In genomic region chr5:55578771-55579170, GRCh38 we compare ENCODE assay signal across 18 cellular contexts. TPM values are rescaled to one million over a fixed set of nuclear protein-coding genes. Genes with fewer than 3 reads are reported as not detected.
DNase-seq lines count a peak whose midpoint lies in the region; ATAC-seq and TF ChIP-seq lines count a peak whose summit lies in the region.
"Had no signal": no experiment of that assay in that cellular context is flagged by ENCODE, and none has a peak within 500 bp of the region (broad histone marks: within the 10 kb centered on the region; RNA-seq: fewer than 3 reads in every experiment).

No MANE protein-coding gene starts in this region.

- H3K4me3 ChIP-seq in cardiac fibroblast (replicated peaks in 1 of 2; ENCODE audit: low read depth in 2 of 2, low read length in 2 of 2) = no peak overlapping the region
- H3K4me3 ChIP-seq in thoracic aorta = no peak overlapping the region
- H3K4me3 ChIP-seq: BLaER1 treated with 17β-estradiol and CSF1 and Interleukin-3, amounts not matched to agents 10 nM and 100 nM; gastroesophageal sphincter; thyroid gland had no signal

- peak overlapping the region; percentile 55 to 76 for H3K27ac ChIP-seq in thoracic aorta
- H3K27ac ChIP-seq: BLaER1 treated with 17β-estradiol and CSF1 and Interleukin-3, amounts not matched to agents 10 nM and 100 nM had no signal

- H3K36me3 ChIP-seq in thoracic aorta = no peaks in the 10 kb centered on the region
- H3K36me3 ChIP-seq: BLaER1 treated with 17β-estradiol and CSF1 and Interleukin-3, amounts not matched to agents 10 nM and 100 nM; gastroesophageal sphincter; thyroid gland had no signal

- TF ChIP-seq CTCF in cardiac fibroblast (IDR thresholded peaks at IDR 0.05; ENCODE audit: low read depth, low read length) (no peak), thoracic aorta (IDR thresholded peaks at IDR 0.05) (no peak)

- ATAC-seq in thoracic aorta (ENCODE audit: insufficient number of reproducible peaks, low FRiP score, low read depth) = peak; percentile 50
- ATAC-seq in GM21528 (IDR thresholded peaks at IDR 0.05; ENCODE audit: low FRiP score, unreplicated experiment) = no peak
- ATAC-seq: gastroesophageal sphincter had no signal

- H3K27me3 ChIP-seq in thoracic aorta (replicated peaks; ENCODE audit: insufficient read depth) = no peaks in the 10 kb centered on the region
- H3K27me3 ChIP-seq: BLaER1 treated with 17β-estradiol and CSF1 and Interleukin-3, amounts not matched to agents 10 nM and 100 nM; gastroesophageal sphincter; thyroid gland had no signal

- peak; percentile 23 for DNase-seq in OCI-M1 (lab: John Stamatoyannopoulos, UW)
- peak; percentile 44 to 58 for DNase-seq in cardiac fibroblast (ENCODE audit: low read depth in 2 of 2)
- peak; percentile 36 for DNase-seq in hepatic stellate cell (ENCODE audit: low spot score)
- DNase-seq in thoracic aorta (ENCODE audit: low spot score) = no peak
- DNase-seq in NCI-H2029 treated with DMSO at 0.1 percent for 48 hours (lab: John Stamatoyannopoulos, UW) = no peak
- DNase-seq in COLO668 (lab: John Stamatoyannopoulos, UW; ENCODE audit: unreplicated experiment) = no peak
- DNase-seq: activated CD4-positive, alpha-beta T cell treated with anti-CD3 and anti-CD28 coated beads, Interleukin-2, amount 50 U/mL, for 1 hour; activated naive CD4-positive, alpha-beta T cell treated with anti-CD3 and anti-CD28 coated beads, Interleukin-2, amount 50 U/mL, for 16 hours; central memory CD4-positive, alpha-beta T cell; DMS 273 treated with DMSO at 0.1 percent for 48 hours; NCI-H2029; NCI-H524 treated with DMSO at 0.1 percent for 48 hours; stimulated activated CD4-positive, alpha-beta T cell treated with anti-CD3 and anti-CD28 coated beads, Interleukin-4, amount 100 ng/mL, for 24 hours; stimulated activated CD8-positive, alpha-beta memory T cell treated with anti-CD3 and anti-CD28 coated beads, Interleukin-4, amount 100 ng/mL, for 48 hours; thyroid gland had no signal

- peaks cover 22 to 42% of the 10 kb centered on the region in 2 donors for H3K4me1 ChIP-seq in thoracic aorta (ENCODE audit: control insufficient read depth in 1 of 2, low read depth in 2 of 2)

- no peaks in the 10 kb centered on the region for H3K9me3 ChIP-seq in thoracic aorta
- H3K9me3 ChIP-seq: BLaER1 treated with 17β-estradiol and CSF1 and Interleukin-3, amounts not matched to agents 10 nM and 100 nM; gastroesophageal sphincter; thyroid gland had no signal

RNA-seq across cellular contexts. Expression of gene PLPP1, which starts 44.0 kb away (rescaled TPM):
- 100 to 1,000 TPM; 341 to 509 TPM for total RNA-seq in thoracic aorta

Comparison
In these comparisons a context has a peak if more than half of its experiments do, and no peak if none do; other contexts are left out.
1. DNase-seq: peak in OCI-M1 (single experiment), cardiac fibroblast (2 of 2) and hepatic stellate cell (single experiment); none in thoracic aorta (single experiment), NCI-H2029 treated with DMSO at 0.1 percent for 48 hours (single experiment) and COLO668 (single experiment).